ENCODE assay signal across 14 cellular contexts in genomic region chr14:104386281-104386841, GRCh38.
DNase-seq lines count a peak whose midpoint lies in the region; ATAC-seq lines count a peak whose summit lies in the region.
"Had no signal": no experiment of that assay in that cellular context is flagged by ENCODE, and none has a peak within 500 bp of the region (broad histone marks: within the 10 kb centered on the region; RNA-seq: fewer than 3 reads in every experiment).

No MANE protein-coding gene starts in this region.

- H3K4me3 Mint-ChIP-seq in activated naive CD4-positive, alpha-beta T cell treated with anti-CD3 and anti-CD28 coated beads, Interleukin-2, amount 10 ng/mL, durations not matched to agents 7 days and 5 days: no peak overlapping the region
- peak overlapping the region; percentile 30 to 48 for H3K4me3 Mint-ChIP-seq in stimulated activated naive B cell treated with anti-CD40 and anti-IgM and Interleukin-4, amounts not matched to agents 10 μg/mL and 1 μg/mL and 100 μg/mL, for 72 hours
- no peak overlapping the region for H3K4me3 Mint-ChIP-seq in activated T-helper 17 cell treated with anti-CD3 and anti-CD28 coated beads, Interleukin-2, amount 50 U/mL, for 72 hours
- H3K4me3 Mint-ChIP-seq: mesothelial cell of epicardium; stimulated activated naive CD8-positive, alpha-beta T cell treated with anti-CD3 and anti-CD28 coated beads, Interleukin-15, amount 100 ng/mL, for 72 hours had no signal

- no peak overlapping the region for H3K27ac Mint-ChIP-seq in activated naive CD4-positive, alpha-beta T cell treated with anti-CD3 and anti-CD28 coated beads, Interleukin-2, amount 10 ng/mL, durations not matched to agents 7 days and 5 days
- H3K27ac Mint-ChIP-seq in stimulated activated naive B cell treated with anti-CD40 and anti-IgM and Interleukin-4, amounts not matched to agents 10 μg/mL and 1 μg/mL and 100 μg/mL, for 72 hours: peak overlapping the region; percentile 42
- no peak overlapping the region for H3K27ac Mint-ChIP-seq in activated T-helper 17 cell treated with anti-CD3 and anti-CD28 coated beads, Interleukin-2, amount 50 U/mL, for 72 hours
- H3K27ac Mint-ChIP-seq: mesothelial cell of epicardium; stimulated activated naive CD8-positive, alpha-beta T cell treated with anti-CD3 and anti-CD28 coated beads, Interleukin-15, amount 100 ng/mL, for 72 hours had no signal

- H3K4me1 Mint-ChIP-seq in activated naive CD4-positive, alpha-beta T cell treated with anti-CD3 and anti-CD28 coated beads, Interleukin-2, amount 10 ng/mL, durations not matched to agents 7 days and 5 days: peaks cover 27% of the 10 kb centered on the region
- peaks cover 41 to 67% of the 10 kb centered on the region in 2 donors for H3K4me1 Mint-ChIP-seq in stimulated activated naive B cell treated with anti-CD40 and anti-IgM and Interleukin-4, amounts not matched to agents 10 μg/mL and 1 μg/mL and 100 μg/mL, for 72 hours
- peaks cover 7% of the 10 kb centered on the region for H3K4me1 Mint-ChIP-seq in activated T-helper 17 cell treated with anti-CD3 and anti-CD28 coated beads, Interleukin-2, amount 50 U/mL, for 72 hours

- H3K27me3 Mint-ChIP-seq in activated naive CD4-positive, alpha-beta T cell treated with anti-CD3 and anti-CD28 coated beads, Interleukin-2, amount 10 ng/mL, durations not matched to agents 7 days and 5 days: peaks cover 14% of the 10 kb centered on the region
- peaks cover 18 to 28% of the 10 kb centered on the region in 2 donors for H3K27me3 Mint-ChIP-seq in stimulated activated naive B cell treated with anti-CD40 and anti-IgM and Interleukin-4, amounts not matched to agents 10 μg/mL and 1 μg/mL and 100 μg/mL, for 72 hours
- H3K27me3 Mint-ChIP-seq in activated T-helper 17 cell treated with anti-CD3 and anti-CD28 coated beads, Interleukin-2, amount 50 U/mL, for 72 hours: no peaks in the 10 kb centered on the region
- H3K27me3 Mint-ChIP-seq: stimulated activated naive CD8-positive, alpha-beta T cell treated with anti-CD3 and anti-CD28 coated beads, Interleukin-15, amount 100 ng/mL, for 72 hours had no signal

- peak; percentile 19 for DNase-seq in activated naive CD4-positive, alpha-beta T cell treated with anti-CD3 and anti-CD28 coated beads, Interleukin-2, amount 10 ng/mL, durations not matched to agents 7 days and 5 days
- no peak for DNase-seq in activated naive CD4-positive, alpha-beta T cell treated with Interleukin-2 at 50 U/mL for 16 hours
- DNase-seq in NAMALWA (ENCODE audit: low spot score): peak; percentile 20
- peak; percentile 55 for DNase-seq in left kidney (ENCODE audit: low read depth, low spot score)
- DNase-seq in stimulated activated naive B cell treated with anti-CD40 and anti-IgM and Interleukin-4, amounts not matched to agents 10 μg/mL and 1 μg/mL and 100 μg/mL, for 72 hours: no peak
- DNase-seq: activated T-cell treated with anti-CD3 and anti-CD28 coated beads for 4 hours; AML-193; KBM-7; stimulated activated naive CD8-positive, alpha-beta T cell treated with anti-CD3 and anti-CD28 coated beads, Interleukin-15, amount 100 ng/mL, for 72 hours; WERI-Rb-1 had no signal

- peaks cover under 1% of the 10 kb centered on the region for H3K9me3 Mint-ChIP-seq in activated naive CD4-positive, alpha-beta T cell treated with anti-CD3 and anti-CD28 coated beads, Interleukin-2, amount 10 ng/mL, durations not matched to agents 7 days and 5 days
- H3K9me3 Mint-ChIP-seq in stimulated activated naive B cell treated with anti-CD40 and anti-IgM and Interleukin-4, amounts not matched to agents 10 μg/mL and 1 μg/mL and 100 μg/mL, for 72 hours: peaks cover 3 to 4% of the 10 kb centered on the region in 2 donors
- H3K9me3 Mint-ChIP-seq in activated T-helper 17 cell treated with anti-CD3 and anti-CD28 coated beads, Interleukin-2, amount 50 U/mL, for 72 hours: peaks cover 5% of the 10 kb centered on the region

- CTCF ChIA-PET in activated naive CD4-positive, alpha-beta T cell treated with anti-CD3 and anti-CD28 coated beads, Interleukin-2, amount 10 ng/mL, durations not matched to agents 7 days and 5 days (lab: Charles Lee): no interaction called here

- peaks cover under 1% of the 10 kb centered on the region for H3K36me3 Mint-ChIP-seq in activated naive CD4-positive, alpha-beta T cell treated with anti-CD3 and anti-CD28 coated beads, Interleukin-2, amount 10 ng/mL, durations not matched to agents 7 days and 5 days
- peaks cover 0 to 1% of the 10 kb centered on the region in 2 donors for H3K36me3 Mint-ChIP-seq in stimulated activated naive B cell treated with anti-CD40 and anti-IgM and Interleukin-4, amounts not matched to agents 10 μg/mL and 1 μg/mL and 100 μg/mL, for 72 hours
- H3K36me3 Mint-ChIP-seq in activated T-helper 17 cell treated with anti-CD3 and anti-CD28 coated beads, Interleukin-2, amount 50 U/mL, for 72 hours (ENCODE audit: low read depth): no peaks in the 10 kb centered on the region

- ATAC-seq in stimulated activated naive B cell treated with anti-CD40 and anti-IgM and Interleukin-4, amounts not matched to agents 10 μg/mL and 1 μg/mL and 100 μg/mL, for 72 hours (replicated peaks): peak; percentile 25 to 30
- ATAC-seq in GM18520 (IDR thresholded peaks at IDR 0.05; ENCODE audit: unreplicated experiment) (no peak), GM19463 (IDR thresholded peaks at IDR 0.05; ENCODE audit: unreplicated experiment) (no peak)
- ATAC-seq in activated T-helper 17 cell treated with anti-CD3 and anti-CD28 coated beads, Interleukin-2, amount 50 U/mL, for 72 hours (replicated peaks): no peak
- ATAC-seq: stimulated activated naive CD8-positive, alpha-beta T cell treated with anti-CD3 and anti-CD28 coated beads, Interleukin-15, amount 100 ng/mL, for 72 hours had no signal

Comparison
In these comparisons a context has a peak if more than half of its experiments do, and no peak if none do; other contexts are left out.
1. DNase-seq: peak in activated naive CD4-positive, alpha-beta T cell treated with anti-CD3 and anti-CD28 coated beads, Interleukin-2, amount 10 ng/mL, durations not matched to agents 7 days and 5 days (single experiment), NAMALWA (single experiment) and left kidney (single experiment); none in activated naive CD4-positive, alpha-beta T cell treated with Interleukin-2 at 50 U/mL for 16 hours (single experiment) and stimulated activated naive B cell treated with anti-CD40 and anti-IgM and Interleukin-4, amounts not matched to agents 10 μg/mL and 1 μg/mL and 100 μg/mL, for 72 hours (single experiment).
2. H3K4me3 Mint-ChIP-seq: peak in stimulated activated naive B cell treated with anti-CD40 and anti-IgM and Interleukin-4, amounts not matched to agents 10 μg/mL and 1 μg/mL and 100 μg/mL, for 72 hours (2 of 2); none in activated naive CD4-positive, alpha-beta T cell treated with anti-CD3 and anti-CD28 coated beads, Interleukin-2, amount 10 ng/mL, durations not matched to agents 7 days and 5 days (single experiment) and activated T-helper 17 cell treated with anti-CD3 and anti-CD28 coated beads, Interleukin-2, amount 50 U/mL, for 72 hours (single experiment).
3. ATAC-seq: peak in stimulated activated naive B cell treated with anti-CD40 and anti-IgM and Interleukin-4, amounts not matched to agents 10 μg/mL and 1 μg/mL and 100 μg/mL, for 72 hours (2 of 2); none in GM18520 (single experiment), activated T-helper 17 cell treated with anti-CD3 and anti-CD28 coated beads, Interleukin-2, amount 50 U/mL, for 72 hours (single experiment) and GM19463 (single experiment).